8 cellular contexts compared by ENCODE assay signal in genomic region chr20:47358052-47358671, GRCh38. TPM values are rescaled to one million over a fixed set of nuclear protein-coding genes. Genes with fewer than 3 reads are reported as not detected.
DNase-seq lines count a peak whose midpoint lies in the region; ATAC-seq and TF ChIP-seq lines count a peak whose summit lies in the region.

No MANE protein-coding gene starts in this region.

- CTCF ChIA-PET in activated CD8-positive, alpha-beta T cell treated with anti-CD3 and anti-CD28 coated beads for 36 hours (lab: Charles Lee) = interaction anchor here (1.1 to 13.7 kb wide), 6 partner anchors 15 to 306 kb away, joined by 3 to 151 read pairs (median 6); no protein-coding TSS in a partner anchor

- no peaks in the 10 kb centered on the region for H3K27me3 Mint-ChIP-seq in activated CD8-positive, alpha-beta T cell treated with anti-CD3 and anti-CD28 coated beads for 36 hours

- peaks cover 21% of the 10 kb centered on the region for H3K36me3 Mint-ChIP-seq in activated CD8-positive, alpha-beta T cell treated with anti-CD3 and anti-CD28 coated beads for 36 hours (ENCODE audit: low read depth)

- H3K4me1 ChIP-seq in iPS-20b (ENCODE audit: insufficient read depth, low read length) (peaks cover 90% of the 10 kb centered on the region), stomach smooth muscle (ENCODE audit: control insufficient read depth, insufficient read depth, low read length) (peaks cover 82% of the 10 kb centered on the region), mucosa of descending colon (ENCODE audit: low read depth) (peaks cover 85% of the 10 kb centered on the region)

- no peaks in the 10 kb centered on the region for H3K27me3 ChIP-seq in iPS-20b (ENCODE audit: insufficient read depth, low read length)
- H3K27me3 ChIP-seq in stomach smooth muscle (ENCODE audit: control insufficient read depth in 1 of 2, insufficient read depth in 2 of 2, low read length in 2 of 2) = no peaks in the 10 kb centered on the region

- H3K27ac Mint-ChIP-seq in activated CD8-positive, alpha-beta T cell treated with anti-CD3 and anti-CD28 coated beads for 36 hours = peak overlapping the region; percentile 95

- H3K36me3 ChIP-seq in iPS-20b (ENCODE audit: insufficient read depth, low read depth, low read length) (peaks cover 37% of the 10 kb centered on the region), stomach smooth muscle (ENCODE audit: control insufficient read depth in 2 of 2, insufficient read depth in 2 of 2, low read length in 2 of 2) (no peaks in the 10 kb centered on the region), mucosa of descending colon (ENCODE audit: low read depth) (no peaks in the 10 kb centered on the region)

- intact Hi-C loops in activated CD8-positive, alpha-beta T cell treated with anti-CD3 and anti-CD28 coated beads for 36 hours (cut with micrococcal nuclease) = no loop called here
- intact Hi-C loops in mucosa of descending colon (cut with DNase I, micrococcal nuclease) = loop anchor here in 1 of 2 donors (5.0 kb wide), 1 partner anchor 41 kb away; no protein-coding TSS in a partner anchor

- peaks cover 47% of the 10 kb centered on the region for H3K4me1 Mint-ChIP-seq in activated CD8-positive, alpha-beta T cell treated with anti-CD3 and anti-CD28 coated beads for 36 hours (ENCODE audit: low read depth)

- ATAC-seq in activated CD8-positive, alpha-beta T cell treated with anti-CD3 and anti-CD28 coated beads for 36 hours = no peak
- ATAC-seq in mucosa of descending colon = no peak
- ATAC-seq in GM21390 (IDR thresholded peaks at IDR 0.05; ENCODE audit: unreplicated experiment) = no peak

- POLR2A ChIA-PET in activated CD8-positive, alpha-beta T cell treated with anti-CD3 and anti-CD28 coated beads for 36 hours (lab: Charles Lee) = interaction anchor here (1.2 to 3.4 kb wide), 4 partner anchors 8 to 84 kb away, joined by 3 to 22 read pairs (median 13); no protein-coding TSS in a partner anchor

- H3K9ac ChIP-seq in iPS-20b (ENCODE audit: low read depth, low read length) (peak overlapping the region; percentile 84; the same call in 1 of the 2 replicates), stomach smooth muscle (ENCODE audit: low read length in 2 of 2) (peak overlapping the region; percentile 77 to 90)

- H3K27ac ChIP-seq in iPS-20b (ENCODE audit: low read length) = peak overlapping the region; percentile 99
- peak overlapping the region; percentile 99 for H3K27ac ChIP-seq in stomach smooth muscle (ENCODE audit: low read length)

- no peaks in the 10 kb centered on the region for H3K9me3 Mint-ChIP-seq in activated CD8-positive, alpha-beta T cell treated with anti-CD3 and anti-CD28 coated beads for 36 hours

- DNase-seq in NCI-H526 (lab: John Stamatoyannopoulos, UW) (peak; percentile 52 to 63), NCI-H526 treated with DMSO at 0.1 percent for 48 hours (lab: John Stamatoyannopoulos, UW) (no peak), Ammon's horn (ENCODE audit: low spot score) (no peak), mucosa of descending colon (no peak)
- no peak for DNase-seq in activated CD8-positive, alpha-beta T cell treated with anti-CD3 and anti-CD28 coated beads for 36 hours

- H3K4me3 ChIP-seq in iPS-20b (ENCODE audit: low read length) (peak overlapping the region; percentile 5; the same call in 1 of the 2 replicates), stomach smooth muscle (ENCODE audit: low read length in 2 of 2) (peak overlapping the region in 1 of 2 donors; percentile 47), mucosa of descending colon (no peak overlapping the region)

- H3K9me3 ChIP-seq in iPS-20b (ENCODE audit: insufficient read depth, low read depth, low read length) = no peaks in the 10 kb centered on the region
- no peaks in the 10 kb centered on the region for H3K9me3 ChIP-seq in stomach smooth muscle (ENCODE audit: control insufficient read depth in 2 of 2, low read length in 2 of 2)
- H3K9me3 ChIP-seq in mucosa of descending colon = no peaks in the 10 kb centered on the region

- TF ChIP-seq CTCF in activated CD8-positive, alpha-beta T cell treated with anti-CD3 and anti-CD28 coated beads for 36 hours (IDR thresholded peaks at IDR 0.05) = no peak
- no peak for TF ChIP-seq CTCF in mucosa of descending colon (IDR thresholded peaks at IDR 0.05)

- H3K4me3 Mint-ChIP-seq in activated CD8-positive, alpha-beta T cell treated with anti-CD3 and anti-CD28 coated beads for 36 hours = peak overlapping the region; percentile 97

RNA-seq across cellular contexts. Expression of gene ZMYND8, which starts 1.7 kb away (rescaled TPM):
- total RNA-seq in activated CD8-positive, alpha-beta T cell treated with anti-CD3 and anti-CD28 coated beads for 36 hours = 10 to 100 TPM; 31.9 to 33.4 TPM
- 10 to 100 TPM; 62.1 to 64.9 (median 62.1) TPM for total RNA-seq in mucosa of descending colon

Comparison
In these comparisons a context has a peak if more than half of its experiments do, and no peak if none do; other contexts are left out.
1. DNase-seq: peak in NCI-H526 (2 of 2); none in NCI-H526 treated with DMSO at 0.1 percent for 48 hours (single experiment), activated CD8-positive, alpha-beta T cell treated with anti-CD3 and anti-CD28 coated beads for 36 hours (single experiment), Ammon's horn (single experiment) and mucosa of descending colon (0 of 3).